ENCODE assay signal across 16 cellular contexts in genomic region chr12:94803939-94804338, GRCh38.
DNase-seq lines count a peak whose midpoint lies in the region; ATAC-seq and TF ChIP-seq lines count a peak whose summit lies in the region.
"Had no signal": no experiment of that assay in that cellular context is flagged by ENCODE, and none has a peak within 500 bp of the region (broad histone marks: within the 10 kb centered on the region; RNA-seq: fewer than 3 reads in every experiment).

No MANE protein-coding gene starts in this region.

- ATAC-seq in GM19455 (IDR thresholded peaks at IDR 0.05; ENCODE audit: unreplicated experiment) (no peak), GM18909 (IDR thresholded peaks at IDR 0.05; ENCODE audit: poor library complexity, unreplicated experiment) (no peak)

- no peak for TF ChIP-seq CTCF in type B pancreatic cell (conservative IDR thresholded peaks at IDR 0.05)

- no peak overlapping the region for H3K4me3 Mint-ChIP-seq in type B pancreatic cell
- H3K4me3 Mint-ChIP-seq: CD4-positive, alpha-beta memory T cell; HFFc6 had no signal

- peaks cover 4% of the 10 kb centered on the region for H3K4me1 Mint-ChIP-seq in type B pancreatic cell (ENCODE audit: unreplicated experiment)
- H3K4me1 Mint-ChIP-seq: CD4-positive, alpha-beta memory T cell had no signal

- H3K36me3 Mint-ChIP-seq in type B pancreatic cell, result no peaks in the 10 kb centered on the region
- H3K36me3 Mint-ChIP-seq: CD4-positive, alpha-beta memory T cell had no signal

- no peak overlapping the region for H3K27ac Mint-ChIP-seq in type B pancreatic cell
- H3K27ac Mint-ChIP-seq: CD4-positive, alpha-beta memory T cell; HFFc6 had no signal

- no peaks in the 10 kb centered on the region for H3K9me3 Mint-ChIP-seq in type B pancreatic cell
- H3K9me3 Mint-ChIP-seq: HFFc6 had no signal

- peaks cover 39% of the 10 kb centered on the region for H3K27me3 Mint-ChIP-seq in type B pancreatic cell

- DNase-seq in SK-MEL-5 (ENCODE audit: low read depth, low spot score), result peak; percentile 13
- peak; percentile 57 for DNase-seq in medulla oblongata (ENCODE audit: extremely low spot score)
- DNase-seq in pons (ENCODE audit: low spot score), result peak; percentile 69
- DNase-seq in type B pancreatic cell (ENCODE audit: extremely low spot score, unreplicated experiment), result no peak
- DNase-seq in RKO (ENCODE audit: low spot score), result no peak
- DNase-seq: BE2C; Calu3; CD4-positive, alpha-beta memory T cell; COR-L47; DMS53; DMS79 treated with DMSO at 0.1 percent for 48 hours; GF-D8; GOT3; HFFc6 had no signal

- in situ Hi-C loops in SK-MEL-5 (cut with HindIII; ENCODE audit: low pct_unique_long_range_greater_than_20kb, low sequenced_read_pairs), result no loop called here

Comparison
In these comparisons a context has a peak if more than half of its experiments do, and no peak if none do; other contexts are left out.
1. DNase-seq: peak in SK-MEL-5 (single experiment), medulla oblongata (single experiment) and pons (single experiment); none in type B pancreatic cell (single experiment) and RKO (single experiment).